8 cellular contexts compared by ENCODE assay signal in the genomic region with DNA sequence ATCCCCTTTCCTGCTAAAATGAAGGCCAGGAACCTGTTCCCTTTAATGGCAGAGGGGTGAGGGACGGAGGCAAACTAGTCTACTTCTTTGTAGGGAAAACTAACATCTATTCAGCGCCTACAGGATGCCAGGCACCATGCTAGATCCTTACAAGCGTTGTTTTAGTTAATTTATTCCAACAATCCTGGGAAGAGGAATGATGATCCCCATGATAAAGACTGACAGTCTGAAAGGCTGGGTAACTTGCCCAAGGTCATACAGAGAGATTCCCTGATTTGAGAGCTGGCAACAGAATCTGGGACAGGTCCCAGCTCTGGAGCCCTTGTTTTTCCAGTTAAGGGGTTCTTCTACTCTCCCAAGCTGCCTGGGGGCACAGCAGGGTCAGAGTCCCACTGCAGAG. TPM values are rescaled to one million over a fixed set of nuclear protein-coding genes. Genes with fewer than 3 reads are reported as not detected.
DNase-seq lines count a peak whose midpoint lies in the region; ATAC-seq and TF ChIP-seq lines count a peak whose summit lies in the region.

No MANE protein-coding gene starts in this region.

- in situ Hi-C loops in brain microvascular endothelial cell (cut with HindIII; ENCODE audit: low pct_ligation_motif_present, low sequenced_read_pairs): no loop called here
- in situ Hi-C loops in GM13977 (cut with MboI; ENCODE audit: low pct_unique_long_range_greater_than_20kb, low sequenced_read_pairs, unreplicated experiment): loop anchor here (5.0 kb wide), 1 partner anchor 39 kb away; no protein-coding TSS in a partner anchor

- ATAC-seq in GM18519 (IDR thresholded peaks at IDR 0.05; ENCODE audit: low FRiP score, unreplicated experiment): no peak

- H3K27me3 ChIP-seq in CD8-positive, alpha-beta memory T cell (ENCODE audit: insufficient read depth, low read length, poor library complexity, severe bottlenecking): no peaks in the 10 kb centered on the region
- H3K27me3 ChIP-seq in Loucy (ENCODE audit: insufficient read depth, low read length, poor library complexity, severe bottlenecking): peaks cover 5% of the 10 kb centered on the region
- H3K27me3 ChIP-seq in neutrophil: no peaks in the 10 kb centered on the region
- H3K27me3 ChIP-seq in brain microvascular endothelial cell (replicated peaks): no peaks in the 10 kb centered on the region

- peaks cover 63 to 74% (median 68%) of the 10 kb centered on the region in 3 donors for H3K4me1 Mint-ChIP-seq in CD8-positive, alpha-beta memory T cell

- POLR2A ChIA-PET in CD8-positive, alpha-beta memory T cell (lab: Charles Lee): interaction anchor here (0.6 to 1.2 kb wide), 4 partner anchors 18 to 34 kb away, joined by 3 to 7 read pairs (median 4); no protein-coding TSS in a partner anchor

- no peaks in the 10 kb centered on the region for H3K36me3 ChIP-seq in CD8-positive, alpha-beta memory T cell (ENCODE audit: insufficient read depth, low read length)
- H3K36me3 ChIP-seq in Loucy (ENCODE audit: insufficient read depth, low read length): no peaks in the 10 kb centered on the region
- no peaks in the 10 kb centered on the region for H3K36me3 ChIP-seq in neutrophil
- no peaks in the 10 kb centered on the region for H3K36me3 ChIP-seq in brain microvascular endothelial cell (replicated peaks)

- H3K9ac ChIP-seq in Loucy (ENCODE audit: low read depth, low read length, poor library complexity, severe bottlenecking): peak overlapping the region; percentile 98

- H3K36me3 Mint-ChIP-seq in CD8-positive, alpha-beta memory T cell: no peaks in the 10 kb centered on the region

- peak overlapping the region; percentile 25 for H3K27ac ChIP-seq in CD8-positive, alpha-beta memory T cell (ENCODE audit: low read depth, low read length)
- H3K27ac ChIP-seq in coronary artery (peak overlapping the region in 1 of 2 donors; percentile 28), neutrophil (peak overlapping the region; percentile 92), brain microvascular endothelial cell (no peak overlapping the region)

- H4K20me1 ChIP-seq in Loucy (ENCODE audit: insufficient read depth, low read length, poor library complexity, severe bottlenecking): peaks cover 11% of the 10 kb centered on the region

- no peaks in the 10 kb centered on the region for H3K9me3 Mint-ChIP-seq in CD8-positive, alpha-beta memory T cell

- H3K4me3 Mint-ChIP-seq in CD8-positive, alpha-beta memory T cell: peak overlapping the region; percentile 80 to 94 (median 86)

- no peaks in the 10 kb centered on the region for H3K9me3 ChIP-seq in CD8-positive, alpha-beta memory T cell (ENCODE audit: low read length)
- H3K9me3 ChIP-seq in Loucy (ENCODE audit: insufficient read depth, low read depth, low read length) (no peaks in the 10 kb centered on the region), neutrophil (no peaks in the 10 kb centered on the region)

- peaks cover 21% of the 10 kb centered on the region for H3F3A ChIP-seq in Loucy (ENCODE audit: low read depth)

- peaks cover 0 to 3% of the 10 kb centered on the region in 2 donors for H3K27me3 Mint-ChIP-seq in CD8-positive, alpha-beta memory T cell

- CTCF ChIA-PET in CD8-positive, alpha-beta memory T cell (lab: Charles Lee): interaction anchor here (1.4 to 34.1 kb wide), 6 partner anchors 8 to 105 kb away, joined by 4 to 588 read pairs (median 17); no protein-coding TSS in a partner anchor

- DNase-seq in CD8-positive, alpha-beta memory T cell: no peak
- DNase-seq in coronary artery (ENCODE audit: low spot score): no peak
- DNase-seq in brain microvascular endothelial cell: no peak
- no peak for DNase-seq in amniotic stem cell (lab: John Stamatoyannopoulos, UW)
- no peak for DNase-seq in GM13977 (ENCODE audit: low spot score)

- peak overlapping the region; percentile 95 for H3K4me2 ChIP-seq in Loucy (ENCODE audit: low read depth, low read length, poor library complexity, severe bottlenecking)

- no peaks in the 10 kb centered on the region for H3K9me2 ChIP-seq in Loucy (replicated peaks; ENCODE audit: low read depth, low read length)

- peaks cover 36% of the 10 kb centered on the region for H3K79me2 ChIP-seq in Loucy (ENCODE audit: insufficient read depth, low read length)

- peaks cover 63% of the 10 kb centered on the region for H3K4me1 ChIP-seq in CD8-positive, alpha-beta memory T cell (ENCODE audit: insufficient read depth, low read length)
- H3K4me1 ChIP-seq in Loucy (ENCODE audit: insufficient read depth, low read length, poor library complexity, severe bottlenecking) (peaks cover 69% of the 10 kb centered on the region), neutrophil (ENCODE audit: control insufficient read depth in 1 of 2, insufficient read depth in 1 of 2, low read depth in 1 of 2, low read length in 1 of 2) (peaks cover 92 to 96% of the 10 kb centered on the region in 2 experiments)

- H2AFZ ChIP-seq in Loucy (ENCODE audit: low read length): peak overlapping the region; percentile 91

- TF ChIP-seq CTCF in Loucy (conservative IDR thresholded peaks at IDR 0.05; ENCODE audit: low read length): no peak
- TF ChIP-seq CTCF in coronary artery (IDR thresholded peaks at IDR 0.05): no peak
- TF ChIP-seq CTCF in neutrophil (IDR thresholded peaks at IDR 0.05): no peak
- TF ChIP-seq CTCF in brain microvascular endothelial cell (IDR thresholded peaks at IDR 0.05; ENCODE audit: low read depth, low read length, missing control alignments): no peak
- TF ChIP-seq CTCF in GM13977 (IDR thresholded peaks at IDR 0.05; ENCODE audit: extremely low read depth, insufficient read depth, missing control alignments): no peak

- peak overlapping the region; percentile 73 to 90 (median 82) for H3K27ac Mint-ChIP-seq in CD8-positive, alpha-beta memory T cell

- H3K4me3 ChIP-seq in CD8-positive, alpha-beta memory T cell (ENCODE audit: low read length): peak overlapping the region; percentile 43
- H3K4me3 ChIP-seq in Loucy (ENCODE audit: low read length, poor library complexity, severe bottlenecking): peak overlapping the region; percentile 93
- H3K4me3 ChIP-seq in coronary artery: peak overlapping the region; percentile 71
- peak overlapping the region; percentile 83 to 89 for H3K4me3 ChIP-seq in neutrophil (ENCODE audit: low read depth in 1 of 2, low read length in 1 of 2)
- H3K4me3 ChIP-seq in brain microvascular endothelial cell (ENCODE audit: low read depth, low read length): no peak overlapping the region

RNA-seq across cellular contexts. Expression of a gene that starts 0.7 kb away (rescaled TPM):
- 10 to 100 TPM; 19.1 to 19.6 TPM for total RNA-seq in CD8-positive, alpha-beta memory T cell
- 0.76 TPM for polyA plus RNA-seq in CD8-positive, alpha-beta memory T cell

RNA-seq across cellular contexts. Expression of a gene that starts 27.6 kb away (rescaled TPM):
- total RNA-seq in CD8-positive, alpha-beta memory T cell: 10 to 100 TPM; 18.4 to 19.3 TPM
- polyA plus RNA-seq in CD8-positive, alpha-beta memory T cell: 4.7 TPM

RNA-seq across cellular contexts. Expression of a gene that starts 47.7 kb away (rescaled TPM):
- total RNA-seq in CD8-positive, alpha-beta memory T cell: under 1 TPM; 0.33 to 0.78 TPM
- polyA plus RNA-seq in CD8-positive, alpha-beta memory T cell: 0.62 TPM
